25 cellular contexts compared by ENCODE assay signal in genomic region chr9:135903358-135903656, GRCh38. TPM values are rescaled to one million over a fixed set of nuclear protein-coding genes. Genes with fewer than 3 reads are reported as not detected.
A peak's percentile ranks its signal among the peaks of the same experiment; 100 is the strongest.
DNase-seq lines count a peak whose midpoint lies in the region; ATAC-seq and TF ChIP-seq lines count a peak whose summit lies in the region.
"Had no signal": no experiment of that assay in that cellular context is flagged by ENCODE, and none has a peak within 500 bp of the region (broad histone marks: within the 10 kb centered on the region; RNA-seq: fewer than 3 reads in every experiment).

No MANE protein-coding gene starts in this region.

- H3K9me3 Mint-ChIP-seq in natural killer cell, result no peaks in the 10 kb centered on the region
- no peaks in the 10 kb centered on the region for H3K9me3 Mint-ChIP-seq in natural killer cell treated with Interleukin-12 subunit alpha and Interleukin-12 subunit beta and Interleukin-15 and Interleukin-18, amount 100 ng/mL, for 72 hours
- peaks cover 29% of the 10 kb centered on the region for H3K9me3 Mint-ChIP-seq in nephron

- ATAC-seq in natural killer cell (no peak), right cardiac atrium (no peak), omental fat pad (ENCODE audit: low FRiP score) (no peak)
- ATAC-seq in natural killer cell treated with Interleukin-12 subunit alpha and Interleukin-12 subunit beta and Interleukin-15 and Interleukin-18, amount 100 ng/mL, for 72 hours, result no peak
- ATAC-seq: activated CD4-positive, alpha-beta T cell treated with anti-CD3 and anti-CD28 coated beads for 36 hours; activated CD8-positive, alpha-beta T cell treated with anti-CD3 and anti-CD28 coated beads, Interleukin-2, amount 10 ng/mL, durations not matched to agents 7 days and 5 days had no signal

- WGBS in urinary bladder, result 49% methylated on average over 3 of the region's 3 CpGs
- 42% methylated on average over 3 of the region's 3 CpGs for WGBS in right cardiac atrium

- peak overlapping the region; percentile 35 for H3K27ac ChIP-seq in urinary bladder (ENCODE audit: low read depth)
- no peak overlapping the region for H3K27ac ChIP-seq in right cardiac atrium (ENCODE audit: low read length)
- H3K27ac ChIP-seq: left ventricle myocardium inferior, SK-N-MC, thoracic aorta had no signal

- intact Hi-C loops in natural killer cell (cut with micrococcal nuclease) (no loop called here), right cardiac atrium (cut with DNase I) (no loop called here)

- no peak overlapping the region for H3K4me3 ChIP-seq in urinary bladder (ENCODE audit: low read depth, low read length)
- no peak overlapping the region for H3K4me3 ChIP-seq in right cardiac atrium (ENCODE audit: low read length)
- H3K4me3 ChIP-seq: left ventricle myocardium inferior, SK-N-MC, thoracic aorta had no signal

- H3K27ac Mint-ChIP-seq in natural killer cell (no peak overlapping the region), nephron (no peak overlapping the region)
- no peak overlapping the region for H3K27ac Mint-ChIP-seq in natural killer cell treated with Interleukin-12 subunit alpha and Interleukin-12 subunit beta and Interleukin-15 and Interleukin-18, amount 100 ng/mL, for 72 hours
- H3K27ac Mint-ChIP-seq: activated CD4-positive, alpha-beta T cell treated with anti-CD3 and anti-CD28 coated beads for 36 hours; activated CD8-positive, alpha-beta T cell treated with anti-CD3 and anti-CD28 coated beads, Interleukin-2, amount 10 ng/mL, durations not matched to agents 7 days and 5 days; stimulated activated naive CD8-positive, alpha-beta T cell treated with anti-CD3 and anti-CD28 coated beads, Interleukin-15, Interleukin-2, amounts not matched to agents 100 ng/mL and 50 ng/mL, for 24 hours had no signal

- peaks cover 1% of the 10 kb centered on the region for H3K4me1 ChIP-seq in urinary bladder (ENCODE audit: insufficient read depth)
- H3K4me1 ChIP-seq in right cardiac atrium (ENCODE audit: control insufficient read depth, insufficient read depth, low read length), result peaks cover 7% of the 10 kb centered on the region

- H3K9me3 ChIP-seq in right cardiac atrium (ENCODE audit: control insufficient read depth, low read length), result no peaks in the 10 kb centered on the region
- H3K9me3 ChIP-seq: left ventricle myocardium inferior, thoracic aorta had no signal

- no peaks in the 10 kb centered on the region for H3K36me3 ChIP-seq in urinary bladder (ENCODE audit: insufficient read depth)
- H3K36me3 ChIP-seq: left ventricle myocardium inferior, thoracic aorta had no signal

- H3K4me3 Mint-ChIP-seq in natural killer cell, result peak overlapping the region; percentile 28
- no peak overlapping the region for H3K4me3 Mint-ChIP-seq in natural killer cell treated with Interleukin-12 subunit alpha and Interleukin-12 subunit beta and Interleukin-15 and Interleukin-18, amount 100 ng/mL, for 72 hours
- peak overlapping the region; percentile 40 to 71 (median 43) for H3K4me3 Mint-ChIP-seq in nephron
- H3K4me3 Mint-ChIP-seq: activated CD4-positive, alpha-beta T cell treated with anti-CD3 and anti-CD28 coated beads for 36 hours; activated CD8-positive, alpha-beta T cell treated with anti-CD3 and anti-CD28 coated beads, Interleukin-2, amount 10 ng/mL, durations not matched to agents 7 days and 5 days; stimulated activated naive CD8-positive, alpha-beta T cell treated with anti-CD3 and anti-CD28 coated beads, Interleukin-15, Interleukin-2, amounts not matched to agents 100 ng/mL and 50 ng/mL, for 24 hours had no signal

- H3K4me1 Mint-ChIP-seq in natural killer cell (peaks cover 40 to 47% of the 10 kb centered on the region in 2 donors), nephron (peaks cover 30% of the 10 kb centered on the region)
- H3K4me1 Mint-ChIP-seq in natural killer cell treated with Interleukin-12 subunit alpha and Interleukin-12 subunit beta and Interleukin-15 and Interleukin-18, amount 100 ng/mL, for 72 hours (ENCODE audit: low read depth in 2 of 2), result peaks cover 38 to 42% of the 10 kb centered on the region in 2 donors

- no peaks in the 10 kb centered on the region for H3K36me3 Mint-ChIP-seq in natural killer cell
- H3K36me3 Mint-ChIP-seq in natural killer cell treated with Interleukin-12 subunit alpha and Interleukin-12 subunit beta and Interleukin-15 and Interleukin-18, amount 100 ng/mL, for 72 hours, result peaks cover 6% of the 10 kb centered on the region
- H3K36me3 Mint-ChIP-seq in nephron (ENCODE audit: low read depth), result peaks cover 69% of the 10 kb centered on the region

- DNase-seq in natural killer cell, result no peak
- DNase-seq in natural killer cell treated with Interleukin-12 subunit alpha and Interleukin-12 subunit beta and Interleukin-15 and Interleukin-18, amount 100 ng/mL, for 72 hours (ENCODE audit: low spot score), result no peak
- DNase-seq in cerebellar cortex (ENCODE audit: low spot score), result peak; percentile 53
- DNase-seq in right cardiac atrium, result no peak
- no peak for DNase-seq in activated CD4-positive, alpha-beta T cell treated with anti-CD3 and anti-CD28 coated beads for 1 hour
- no peak for DNase-seq in omental fat pad (ENCODE audit: low spot score)
- DNase-seq: activated CD4-positive, alpha-beta T cell treated with anti-CD3 and anti-CD28 coated beads for 36 hours; activated CD8-positive, alpha-beta T cell treated with anti-CD3 and anti-CD28 coated beads, Interleukin-2, amount 10 ng/mL, durations not matched to agents 7 days and 5 days; activated naive CD4-positive, alpha-beta T cell treated with anti-CD3 and anti-CD28 coated beads, Interleukin-2, amount 50 U/mL, for 16 hours; amygdala; CD4-positive, CD25-positive, alpha-beta regulatory T cell; DND-41; IMR-90; left ventricle myocardium inferior; mesendoderm; NCI-H1694; NCI-H82; RPMI8226; small intestine; T-helper 2 cell had no signal

- H3K27me3 Mint-ChIP-seq in natural killer cell (ENCODE audit: low read depth in 2 of 2) (no peaks in the 10 kb centered on the region), nephron (ENCODE audit: low read depth) (peaks cover 4% of the 10 kb centered on the region)
- no peaks in the 10 kb centered on the region for H3K27me3 Mint-ChIP-seq in natural killer cell treated with Interleukin-12 subunit alpha and Interleukin-12 subunit beta and Interleukin-15 and Interleukin-18, amount 100 ng/mL, for 72 hours
- H3K27me3 Mint-ChIP-seq: activated CD4-positive, alpha-beta T cell treated with anti-CD3 and anti-CD28 coated beads for 36 hours; CD4-positive, CD25-positive, alpha-beta regulatory T cell; stimulated activated naive CD8-positive, alpha-beta T cell treated with anti-CD3 and anti-CD28 coated beads, Interleukin-15, Interleukin-2, amounts not matched to agents 100 ng/mL and 50 ng/mL, for 24 hours had no signal

- no peaks in the 10 kb centered on the region for H3K27me3 ChIP-seq in right cardiac atrium (ENCODE audit: control insufficient read depth, insufficient read depth)

- no peak for TF ChIP-seq CTCF in natural killer cell (IDR thresholded peaks at IDR 0.05)
- no peak for TF ChIP-seq CTCF in nephron (IDR thresholded peaks at IDR 0.05; ENCODE audit: unreplicated experiment in 3 of 3)
- no peak for TF ChIP-seq CTCF in omental fat pad (IDR thresholded peaks at IDR 0.05)

RNA-seq across cellular contexts. Expression of gene CAMSAP1, which starts 4.0 kb away (rescaled TPM):
- total RNA-seq in natural killer cell (10 to 100 TPM; 25.9 to 33.5 (median 28.1) TPM), urinary bladder (27.9 TPM), right cardiac atrium (10 to 100 TPM; 13.9 to 22.8 (median 18.3) TPM), omental fat pad (10 to 100 TPM; 22.3 to 52.5 (median 33.2) TPM)
- total RNA-seq in natural killer cell treated with Interleukin-12 subunit alpha and Interleukin-12 subunit beta and Interleukin-15 and Interleukin-18, amount 100 ng/mL, for 72 hours, result 10 to 100 TPM; 23.4 to 25.5 TPM
- polyA plus RNA-seq in urinary bladder (14.9 TPM), right cardiac atrium (10.0 TPM)

RNA-seq across cellular contexts. Expression of gene UBAC1, which starts 57.9 kb away (rescaled TPM):
- total RNA-seq in natural killer cell (10 to 100 TPM; 22.7 to 31.8 (median 27.6) TPM), urinary bladder (24.6 TPM), right cardiac atrium (10 to 100 TPM; 64.0 to 88.7 (median 76.2) TPM), omental fat pad (10 to 100 TPM; 28.4 to 56.7 (median 34.6) TPM)
- total RNA-seq in natural killer cell treated with Interleukin-12 subunit alpha and Interleukin-12 subunit beta and Interleukin-15 and Interleukin-18, amount 100 ng/mL, for 72 hours, result 10 to 100 TPM; 28.9 to 42.4 TPM
- polyA plus RNA-seq in urinary bladder (59.8 TPM), right cardiac atrium (83.3 TPM)
